Comparison of ENCODE assay signal across 20 cellular contexts in genomic region chr20:46352370-46352938, GRCh38. TPM values are rescaled to one million over a fixed set of nuclear protein-coding genes. Genes with fewer than 3 reads are reported as not detected.
DNase-seq lines count a peak whose midpoint lies in the region; ATAC-seq and TF ChIP-seq lines count a peak whose summit lies in the region.
"Had no signal": no experiment of that assay in that cellular context is flagged by ENCODE, and none has a peak within 500 bp of the region (broad histone marks: within the 10 kb centered on the region; RNA-seq: fewer than 3 reads in every experiment).

No MANE protein-coding gene starts in this region.

- no peak overlapping the region for H3K27ac ChIP-seq in CD8-positive, alpha-beta memory T cell (ENCODE audit: low read depth, low read length)
- H3K27ac ChIP-seq in HEK293 (ENCODE audit: extremely low read depth, low read depth, low read length): no peak overlapping the region
- H3K27ac ChIP-seq in osteoblast (ENCODE audit: low read depth, low read length): no peak overlapping the region
- H3K27ac ChIP-seq: C4-2B had no signal

- CTCF ChIA-PET in CD8-positive, alpha-beta memory T cell (lab: Charles Lee): no interaction called here
- CTCF ChIA-PET in HEK293 (lab: Yijun Ruan, JAX): interaction anchor here (0.8 kb wide), 1 partner anchor 224 kb away, joined by 4 read pairs; no protein-coding TSS in a partner anchor
- CTCF ChIA-PET in activated CD4-positive, alpha-beta T cell treated with anti-CD3 and anti-CD28 coated beads, Interleukin-2, amount 10 ng/mL, durations not matched to agents 7 days and 5 days (lab: Charles Lee): interaction anchor here (1.0 kb wide), 1 partner anchor 46 kb away, joined by 4 read pairs; no protein-coding TSS in a partner anchor

- H3K27me3 Mint-ChIP-seq in CD8-positive, alpha-beta memory T cell: no peaks in the 10 kb centered on the region
- peaks cover 3% of the 10 kb centered on the region for H3K27me3 Mint-ChIP-seq in brain
- no peaks in the 10 kb centered on the region for H3K27me3 Mint-ChIP-seq in activated CD4-positive, alpha-beta T cell treated with anti-CD3 and anti-CD28 coated beads, Interleukin-2, amount 10 ng/mL, durations not matched to agents 7 days and 5 days

- intact Hi-C loops in left ventricle myocardium superior (cut with micrococcal nuclease): no loop called here

- no peaks in the 10 kb centered on the region for H3K9me3 ChIP-seq in CD8-positive, alpha-beta memory T cell (ENCODE audit: low read length)
- H3K9me3 ChIP-seq in HEK293 (ENCODE audit: control insufficient read depth, insufficient read depth, low read depth, low read length): no peaks in the 10 kb centered on the region
- H3K9me3 ChIP-seq in osteoblast (ENCODE audit: low read depth, low read length): no peaks in the 10 kb centered on the region

- H3K9me3 Mint-ChIP-seq in CD8-positive, alpha-beta memory T cell: no peaks in the 10 kb centered on the region
- peaks cover 0 to 2% (median 0%) of the 10 kb centered on the region in 5 experiments for H3K9me3 Mint-ChIP-seq in brain
- no peaks in the 10 kb centered on the region for H3K9me3 Mint-ChIP-seq in activated CD4-positive, alpha-beta T cell treated with anti-CD3 and anti-CD28 coated beads, Interleukin-2, amount 10 ng/mL, durations not matched to agents 7 days and 5 days
- H3K9me3 Mint-ChIP-seq: HFFc6 had no signal

- H3K4me3 Mint-ChIP-seq in CD8-positive, alpha-beta memory T cell: no peak overlapping the region
- H3K4me3 Mint-ChIP-seq in brain: no peak overlapping the region
- H3K4me3 Mint-ChIP-seq in activated CD4-positive, alpha-beta T cell treated with anti-CD3 and anti-CD28 coated beads, Interleukin-2, amount 10 ng/mL, durations not matched to agents 7 days and 5 days: no peak overlapping the region
- H3K4me3 Mint-ChIP-seq: HFFc6 had no signal

- no peak for DNase-seq in CD8-positive, alpha-beta memory T cell
- peak; percentile 26 for DNase-seq in osteoblast (ENCODE audit: insufficient read length, low spot score, missing footprints)
- no peak for DNase-seq in left ventricle myocardium superior
- DNase-seq in activated CD4-positive, alpha-beta T cell treated with anti-CD3 and anti-CD28 coated beads, Interleukin-2, amount 10 ng/mL, durations not matched to agents 7 days and 5 days: no peak
- no peak for DNase-seq in HK-2 (ENCODE audit: unreplicated experiment)
- DNase-seq in NCI-H748 treated with DMSO at 0.1 percent for 48 hours (lab: John Stamatoyannopoulos, UW): no peak
- DNase-seq: ACHN, DMS153, HFFc6, KG1, NCI-H1436 treated with DMSO at 0.1 percent for 48 hours, NCI-H2081, NCI-H2171 treated with DMSO at 0.1 percent for 48 hours, NCI-H446, OCI-M1, Right ventricle myocardium superior had no signal

- H2AFZ ChIP-seq in osteoblast (ENCODE audit: low read length): no peak overlapping the region

- ATAC-seq in left ventricle myocardium superior: no peak

- peak overlapping the region in 5 of 8 donors; percentile 15 to 82 (median 60) for H3K27ac Mint-ChIP-seq in CD8-positive, alpha-beta memory T cell
- peak overlapping the region in 4 of 5 experiments; percentile 14 to 99 (median 84) for H3K27ac Mint-ChIP-seq in brain
- H3K27ac Mint-ChIP-seq in activated CD4-positive, alpha-beta T cell treated with anti-CD3 and anti-CD28 coated beads, Interleukin-2, amount 10 ng/mL, durations not matched to agents 7 days and 5 days: no peak overlapping the region

- no peaks in the 10 kb centered on the region for H3K27me3 ChIP-seq in CD8-positive, alpha-beta memory T cell (ENCODE audit: insufficient read depth, low read length, poor library complexity, severe bottlenecking)
- H3K27me3 ChIP-seq in osteoblast (ENCODE audit: insufficient read depth, low read length): no peaks in the 10 kb centered on the region

- TF ChIP-seq CTCF in HEK293 (tag by site-specific recombination; IDR thresholded peaks at IDR 0.05): no peak
- TF ChIP-seq CTCF in brain (conservative IDR thresholded peaks at IDR 0.05): no peak
- no peak for TF ChIP-seq CTCF in osteoblast (IDR thresholded peaks at IDR 0.05; ENCODE audit: extremely low read depth, low read depth, low read length)

- POLR2A ChIA-PET in CD8-positive, alpha-beta memory T cell (lab: Charles Lee): interaction anchor here (0.9 kb wide), 1 partner anchor 12 kb away, joined by 3 read pairs; no protein-coding TSS in a partner anchor
- POLR2A ChIA-PET in HEK293 (lab: Yijun Ruan, JAX): interaction anchor here (0.7 kb wide), 1 partner anchor 11 kb away, joined by 3 read pairs; no protein-coding TSS in a partner anchor
- POLR2A ChIA-PET in activated CD4-positive, alpha-beta T cell treated with anti-CD3 and anti-CD28 coated beads, Interleukin-2, amount 10 ng/mL, durations not matched to agents 7 days and 5 days (lab: Charles Lee): no interaction called here

- no peak overlapping the region for H3K4me3 ChIP-seq in CD8-positive, alpha-beta memory T cell (ENCODE audit: low read length)
- H3K4me3 ChIP-seq in HEK293 (ENCODE audit: low read depth, low read length) (no peak overlapping the region), osteoblast (ENCODE audit: insufficient read depth, low read length) (no peak overlapping the region)

- H3K36me3 ChIP-seq in CD8-positive, alpha-beta memory T cell (ENCODE audit: insufficient read depth, low read length): peaks cover 27% of the 10 kb centered on the region
- peaks cover 0 to 42% of the 10 kb centered on the region in 2 experiments; a peak in 1 of 3 replicates for H3K36me3 ChIP-seq in HEK293 (ENCODE audit: control insufficient read depth in 2 of 2, insufficient read depth in 1 of 2, low read length in 2 of 2)
- H3K36me3 ChIP-seq in osteoblast (ENCODE audit: insufficient read depth, low read length): peaks cover 30% of the 10 kb centered on the region

- H3K4me1 ChIP-seq in CD8-positive, alpha-beta memory T cell (ENCODE audit: insufficient read depth, low read length): peaks cover 9% of the 10 kb centered on the region
- H3K4me1 ChIP-seq in HEK293 (ENCODE audit: control insufficient read depth, insufficient read depth, low read length) (no peaks in the 10 kb centered on the region), osteoblast (ENCODE audit: insufficient read depth, low read length) (peaks cover 19% of the 10 kb centered on the region)

- H3K79me2 ChIP-seq in osteoblast (ENCODE audit: insufficient read depth, low read length): peaks cover 4% of the 10 kb centered on the region

- H3K36me3 Mint-ChIP-seq in CD8-positive, alpha-beta memory T cell: peaks cover 0 to 77% (median 4%) of the 10 kb centered on the region in 3 donors
- peaks cover 10% of the 10 kb centered on the region for H3K36me3 Mint-ChIP-seq in brain
- peaks cover 10% of the 10 kb centered on the region for H3K36me3 Mint-ChIP-seq in activated CD4-positive, alpha-beta T cell treated with anti-CD3 and anti-CD28 coated beads, Interleukin-2, amount 10 ng/mL, durations not matched to agents 7 days and 5 days (ENCODE audit: low read depth)

- peaks cover 3% of the 10 kb centered on the region for H4K20me1 ChIP-seq in osteoblast (ENCODE audit: insufficient read depth, low read length)

- H3K4me2 ChIP-seq in osteoblast (ENCODE audit: insufficient read depth, low read length): no peak overlapping the region

- peaks cover 8 to 27% (median 20%) of the 10 kb centered on the region in 3 donors for H3K4me1 Mint-ChIP-seq in CD8-positive, alpha-beta memory T cell
- peaks cover 85% of the 10 kb centered on the region for H3K4me1 Mint-ChIP-seq in brain
- H3K4me1 Mint-ChIP-seq in activated CD4-positive, alpha-beta T cell treated with anti-CD3 and anti-CD28 coated beads, Interleukin-2, amount 10 ng/mL, durations not matched to agents 7 days and 5 days: peaks cover 16% of the 10 kb centered on the region

TF ChIP-seq in HEK293, 187 proteins besides CTCF, POLR2A, EP300 and RAD21:
- TF ChIP-seq, protein P1, sequence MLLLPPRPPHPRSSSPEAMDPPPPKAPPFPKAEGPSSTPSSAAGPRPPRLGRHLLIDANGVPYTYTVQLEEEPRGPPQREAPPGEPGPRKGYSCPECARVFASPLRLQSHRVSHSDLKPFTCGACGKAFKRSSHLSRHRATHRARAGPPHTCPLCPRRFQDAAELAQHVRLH (tag by site-specific recombination; IDR thresholded peaks at IDR 0.05): no peak
- no peak for TF ChIP-seq ZNF610 (tag by site-specific recombination; IDR thresholded peaks at IDR 0.05; ENCODE audit: borderline replicate concordance)
- TF ChIP-seq ZNF311 (tag by site-specific recombination; IDR thresholded peaks at IDR 0.05; ENCODE audit: borderline replicate concordance): no peak
- no peak for TF ChIP-seq ZNF707 (tag by site-specific recombination; IDR thresholded peaks at IDR 0.05)
- peak; percentile 81; the same call in 1 of the 2 replicates for TF ChIP-seq ZNF202 (tag by site-specific recombination; IDR thresholded peaks at IDR 0.05; ENCODE audit: borderline replicate concordance)
- no peak for TF ChIP-seq ZNF629 (tag by site-specific recombination; IDR thresholded peaks at IDR 0.05)
TF ChIP-seq in HEK293: peak in this region for 1.

RNA-seq across cellular contexts. Expression of gene CDH22, which starts 44.2 kb away (rescaled TPM):
- not detected for total RNA-seq in CD8-positive, alpha-beta memory T cell
- polyA plus RNA-seq in CD8-positive, alpha-beta memory T cell: not detected
- polyA plus RNA-seq in brain (ENCODE audit: insufficient read depth, low read depth, low replicate concordance): 5.6 TPM
- total RNA-seq in osteoblast (not detected in 2 replicates), left ventricle myocardium superior (2.3 TPM)
- not detected for total RNA-seq in activated CD4-positive, alpha-beta T cell treated with anti-CD3 and anti-CD28 coated beads, Interleukin-2, amount 10 ng/mL, durations not matched to agents 7 days and 5 days
- total RNA-seq: HFFc6, M059J had no signal

RNA-seq across cellular contexts. Expression of gene ELMO2, which starts 54.0 kb away (rescaled TPM):
- total RNA-seq in CD8-positive, alpha-beta memory T cell: 10 to 100 TPM; 59.5 to 68.2 TPM
- polyA plus RNA-seq in CD8-positive, alpha-beta memory T cell: 84.3 TPM
- polyA plus RNA-seq in brain (ENCODE audit: insufficient read depth, low read depth, low replicate concordance): 63.0 TPM
- total RNA-seq in osteoblast (39.8 and 46.7 TPM in 2 replicates), left ventricle myocardium superior (37.1 TPM)
- 10 to 100 TPM; 71.3 to 75.2 TPM for total RNA-seq in activated CD4-positive, alpha-beta T cell treated with anti-CD3 and anti-CD28 coated beads, Interleukin-2, amount 10 ng/mL, durations not matched to agents 7 days and 5 days
